In genomic region chr1:243821177-243821680, GRCh38 we compare ENCODE assay signal across 28 cellular contexts.
"Had no signal": no experiment of that assay in that cellular context is flagged by ENCODE, and none has a peak within 500 bp of the region (broad histone marks: within the 10 kb centered on the region; RNA-seq: fewer than 3 reads in every experiment).

No MANE protein-coding gene starts in this region.

- H3K4me3 ChIP-seq: stomach, suprapubic skin, testis, thoracic aorta, thyroid gland, tibial artery, tibial nerve, transverse colon, upper lobe of left lung, upper lobe of right lung, uterus, vagina had no signal

- H3K27ac ChIP-seq: stomach, suprapubic skin, testis, thoracic aorta, thyroid gland, tibial artery, tibial nerve, transverse colon, upper lobe of left lung, upper lobe of right lung, uterus, vagina had no signal

- H3K27me3 ChIP-seq: stomach, suprapubic skin, testis, thyroid gland, tibial artery, tibial nerve, transverse colon, upper lobe of left lung, upper lobe of right lung, uterus, vagina had no signal

- H3K36me3 ChIP-seq: suprapubic skin, thoracic aorta, thyroid gland, transverse colon, upper lobe of right lung, uterus, vagina had no signal

- ATAC-seq: stimulated activated effector memory CD8-positive, alpha-beta T cell treated with anti-CD3 and anti-CD28 coated beads, Interleukin-12 subunit alpha, Interleukin-12 subunit beta, amount 100 ng/mL, for 72 hours; stimulated activated memory B cell treated with anti-CD40 and anti-IgM and Interleukin-4, amounts not matched to agents 10 μg/mL and 1 μg/mL and 100 μg/mL, for 72 hours; stimulated activated naive CD8-positive, alpha-beta T cell treated with anti-CD3 and anti-CD28 coated beads, Interleukin-15, amount 100 ng/mL, for 72 hours; upper lobe of right lung had no signal

- H3K4me1 ChIP-seq: stomach, suprapubic skin, testis, thyroid gland, tibial nerve, transverse colon, upper lobe of left lung, upper lobe of right lung, uterus, vagina had no signal

- H3K4me3 Mint-ChIP-seq: stimulated activated effector memory CD8-positive, alpha-beta T cell treated with anti-CD3 and anti-CD28 coated beads, Interleukin-12 subunit alpha, Interleukin-12 subunit beta, amount 100 ng/mL, for 72 hours; stimulated activated memory B cell treated with anti-CD40 and anti-IgM and Interleukin-4, amounts not matched to agents 10 μg/mL and 1 μg/mL and 100 μg/mL, for 72 hours; stimulated activated naive CD8-positive, alpha-beta T cell treated with anti-CD3 and anti-CD28 coated beads, Interleukin-15, amount 100 ng/mL, for 72 hours; stimulated activated naive CD8-positive, alpha-beta T cell treated with anti-CD3 and anti-CD28 coated beads, Interleukin-15, Interleukin-2, amounts not matched to agents 100 ng/mL and 50 ng/mL, for 24 hours; type B pancreatic cell had no signal

- DNase-seq: stimulated activated CD4-positive, alpha-beta T cell treated with anti-CD3 and anti-CD28 coated beads, Interleukin-2, amount 100 ng/mL, for 24 hours; stimulated activated CD4-positive, alpha-beta T cell treated with anti-CD3 and anti-CD28 coated beads, Interleukin-2, amount 100 ng/mL, for 48 hours; stimulated activated CD4-positive, alpha-beta T cell treated with anti-CD3 and anti-CD28 coated beads, Interleukin-4, amount 100 ng/mL, for 1 hour; stimulated activated CD4-positive, alpha-beta T cell treated with anti-CD3 and anti-CD28 coated beads, Interleukin-4, amount 100 ng/mL, for 24 hours; stimulated activated CD4-positive, alpha-beta T cell treated with anti-CD3 and anti-CD28 coated beads, Interleukin-4, amount 100 ng/mL, for 4 hours; stimulated activated CD8-positive, alpha-beta memory T cell treated with anti-CD3 and anti-CD28 coated beads, Interleukin-4, amount 100 ng/mL, for 48 hours; stimulated activated naive CD4-positive, alpha-beta T cell; stimulated activated naive CD4-positive, alpha-beta T cell treated with Interleukin-2 at 50 U/mL for 16 hours; stimulated activated naive CD8-positive, alpha-beta T cell treated with anti-CD3 and anti-CD28 coated beads, Interleukin-15, amount 100 ng/mL, for 72 hours; stomach; substantia nigra; testis; thyroid gland; tibial artery; transverse colon; trophoblast cell; upper lobe of left lung; upper lobe of right lung; uterus had no signal

- H3K9me3 ChIP-seq: suprapubic skin, testis, thyroid gland, vagina had no signal

- H3K27ac Mint-ChIP-seq: stimulated activated effector memory CD8-positive, alpha-beta T cell treated with anti-CD3 and anti-CD28 coated beads, Interleukin-12 subunit alpha, Interleukin-12 subunit beta, amount 100 ng/mL, for 72 hours; stimulated activated naive CD8-positive, alpha-beta T cell treated with anti-CD3 and anti-CD28 coated beads, Interleukin-15, amount 100 ng/mL, for 72 hours; type B pancreatic cell had no signal

- H3K27me3 Mint-ChIP-seq: stimulated activated memory B cell treated with anti-CD40 and anti-IgM and Interleukin-4, amounts not matched to agents 10 μg/mL and 1 μg/mL and 100 μg/mL, for 72 hours; stimulated activated naive CD8-positive, alpha-beta T cell treated with anti-CD3 and anti-CD28 coated beads, Interleukin-15, amount 100 ng/mL, for 72 hours; stimulated activated naive CD8-positive, alpha-beta T cell treated with anti-CD3 and anti-CD28 coated beads, Interleukin-15, Interleukin-2, amounts not matched to agents 100 ng/mL and 50 ng/mL, for 24 hours; type B pancreatic cell had no signal

- FAIRE-seq: urothelium cell line had no signal
